1 cellular context compared by ENCODE assay signal in the genomic region with DNA sequence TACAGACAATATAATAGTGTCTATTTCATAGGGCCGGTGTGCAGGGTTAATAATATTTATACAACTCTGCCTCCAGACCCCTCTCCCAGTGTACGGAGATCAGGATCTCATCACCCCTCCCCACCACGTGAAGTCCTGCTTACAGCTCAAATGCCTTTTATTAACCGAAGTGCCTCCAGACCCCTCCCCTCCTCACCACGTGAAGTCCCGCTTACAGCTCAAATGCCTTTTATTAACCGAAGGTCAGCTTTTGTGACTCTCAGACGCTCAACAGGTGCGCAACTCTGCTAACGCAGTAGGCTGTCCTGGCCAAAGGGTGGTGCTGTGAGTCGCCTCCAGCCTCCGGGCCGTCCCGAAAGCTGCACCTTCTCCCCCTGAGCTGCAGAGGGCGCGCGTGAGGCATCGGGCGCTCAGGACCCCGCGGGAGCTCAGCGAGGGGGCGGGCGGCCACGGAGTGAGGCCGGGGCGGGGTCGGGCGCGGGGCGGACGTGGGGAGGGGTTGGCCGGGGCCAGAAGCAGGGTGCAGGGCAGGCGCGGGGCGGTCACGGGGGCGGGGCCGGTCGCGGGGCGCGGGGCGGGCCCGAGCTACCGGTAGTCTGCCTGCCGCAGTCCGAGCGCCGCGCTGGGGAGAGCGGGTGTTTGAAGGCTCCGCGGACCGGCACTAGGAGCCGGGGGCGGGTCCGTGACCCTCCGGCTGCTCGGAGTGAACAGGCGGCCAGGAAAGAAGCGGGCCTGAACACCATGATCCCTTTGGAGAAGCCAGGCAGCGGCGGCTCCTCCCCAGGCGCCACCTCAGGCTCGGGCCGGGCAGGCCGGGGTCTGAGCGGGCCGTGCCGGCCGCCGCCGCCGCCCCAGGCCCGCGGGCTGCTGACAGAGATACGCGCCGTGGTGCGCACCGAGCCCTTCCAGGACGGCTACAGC.
TF ChIP-seq lines count a peak whose summit lies in the region.

A gene (plus strand): TSS at position 606 of the 921 bp plus-strand sequence. CDS start 136 bp downstream, at position 742.

TF ChIP-seq in K562, 482 proteins besides CTCF, POLR2A, EP300 and RAD21 (continued from another document and continues in another):
- TF ChIP-seq, protein P1, sequence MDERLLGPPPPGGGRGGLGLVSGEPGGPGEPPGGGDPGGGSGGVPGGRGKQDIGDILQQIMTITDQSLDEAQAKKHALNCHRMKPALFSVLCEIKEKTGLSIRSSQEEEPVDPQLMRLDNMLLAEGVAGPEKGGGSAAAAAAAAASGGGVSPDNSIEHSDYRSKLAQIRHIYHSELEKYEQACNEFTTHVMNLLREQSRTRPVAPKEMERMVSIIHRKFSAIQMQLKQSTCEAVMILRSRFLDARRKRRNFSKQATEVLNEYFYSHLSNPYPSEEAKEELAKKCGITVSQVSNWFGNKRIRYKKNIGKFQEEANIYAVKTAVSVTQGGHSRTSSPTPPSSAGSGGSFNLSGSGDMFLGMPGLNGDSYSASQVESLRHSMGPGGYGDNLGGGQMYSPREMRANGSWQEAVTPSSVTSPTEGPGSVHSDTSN (CRISPR knock-in tag; IDR thresholded peaks at IDR 0.05; ENCODE audit: low read depth) = no peak
- TF ChIP-seq, protein P1 (tag; conservative IDR thresholded peaks at IDR 0.05; ENCODE audit: low read depth) = no peak
- TF ChIP-seq HIVEP1 (CRISPR knock-in tag; IDR thresholded peaks at IDR 0.05) = no peak
- TF ChIP-seq, protein P2, sequence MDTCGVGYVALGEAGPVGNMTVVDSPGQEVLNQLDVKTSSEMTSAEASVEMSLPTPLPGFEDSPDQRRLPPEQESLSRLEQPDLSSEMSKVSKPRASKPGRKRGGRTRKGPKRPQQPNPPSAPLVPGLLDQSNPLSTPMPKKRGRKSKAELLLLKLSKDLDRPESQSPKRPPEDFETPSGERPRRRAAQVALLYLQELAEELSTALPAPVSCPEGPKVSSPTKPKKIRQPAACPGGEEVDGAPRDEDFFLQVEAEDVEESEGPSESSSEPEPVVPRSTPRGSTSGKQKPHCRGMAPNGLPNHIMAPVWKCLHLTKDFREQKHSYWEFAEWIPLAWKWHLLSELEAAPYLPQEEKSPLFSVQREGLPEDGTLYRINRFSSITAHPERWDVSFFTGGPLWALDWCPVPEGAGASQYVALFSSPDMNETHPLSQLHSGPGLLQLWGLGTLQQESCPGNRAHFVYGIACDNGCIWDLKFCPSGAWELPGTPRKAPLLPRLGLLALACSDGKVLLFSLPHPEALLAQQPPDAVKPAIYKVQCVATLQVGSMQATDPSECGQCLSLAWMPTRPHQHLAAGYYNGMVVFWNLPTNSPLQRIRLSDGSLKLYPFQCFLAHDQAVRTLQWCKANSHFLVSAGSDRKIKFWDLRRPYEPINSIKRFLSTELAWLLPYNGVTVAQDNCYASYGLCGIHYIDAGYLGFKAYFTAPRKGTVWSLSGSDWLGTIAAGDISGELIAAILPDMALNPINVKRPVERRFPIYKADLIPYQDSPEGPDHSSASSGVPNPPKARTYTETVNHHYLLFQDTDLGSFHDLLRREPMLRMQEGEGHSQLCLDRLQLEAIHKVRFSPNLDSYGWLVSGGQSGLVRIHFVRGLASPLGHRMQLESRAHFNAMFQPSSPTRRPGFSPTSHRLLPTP (IDR thresholded peaks at IDR 0.05; ENCODE audit: borderline replicate concordance, extremely low read depth, insufficient read length) = no peak
- TF ChIP-seq, protein P3, sequence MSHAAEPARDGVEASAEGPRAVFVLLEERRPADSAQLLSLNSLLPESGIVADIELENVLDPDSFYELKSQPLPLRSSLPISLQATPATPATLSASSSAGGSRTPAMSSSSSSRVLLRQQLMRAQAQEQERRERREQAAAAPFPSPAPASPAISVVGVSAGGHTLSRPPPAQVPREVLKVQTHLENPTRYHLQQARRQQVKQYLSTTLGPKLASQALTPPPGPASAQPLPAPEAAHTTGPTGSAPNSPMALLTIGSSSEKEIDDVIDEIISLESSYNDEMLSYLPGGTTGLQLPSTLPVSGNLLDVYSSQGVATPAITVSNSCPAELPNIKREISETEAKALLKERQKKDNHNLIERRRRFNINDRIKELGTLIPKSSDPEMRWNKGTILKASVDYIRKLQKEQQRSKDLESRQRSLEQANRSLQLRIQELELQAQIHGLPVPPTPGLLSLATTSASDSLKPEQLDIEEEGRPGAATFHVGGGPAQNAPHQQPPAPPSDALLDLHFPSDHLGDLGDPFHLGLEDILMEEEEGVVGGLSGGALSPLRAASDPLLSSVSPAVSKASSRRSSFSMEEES (CRISPR knock-in tag; IDR thresholded peaks at IDR 0.05) = no peak
- no peak for TF ChIP-seq RFX1 (IDR thresholded peaks at IDR 0.05)
- no peak for TF ChIP-seq ZNF408 (CRISPR knock-in tag; IDR thresholded peaks at IDR 0.05; ENCODE audit: low read depth)
- TF ChIP-seq NFE2L1 (tag; IDR thresholded peaks at IDR 0.05; ENCODE audit: borderline replicate concordance, low read depth) = no peak
- TF ChIP-seq SLC30A9 (CRISPR knock-in tag; IDR thresholded peaks at IDR 0.05) = no peak
- no peak for TF ChIP-seq HDAC6 (IDR thresholded peaks at IDR 0.05; ENCODE audit: low read depth, low read length)
- TF ChIP-seq, protein P4, sequence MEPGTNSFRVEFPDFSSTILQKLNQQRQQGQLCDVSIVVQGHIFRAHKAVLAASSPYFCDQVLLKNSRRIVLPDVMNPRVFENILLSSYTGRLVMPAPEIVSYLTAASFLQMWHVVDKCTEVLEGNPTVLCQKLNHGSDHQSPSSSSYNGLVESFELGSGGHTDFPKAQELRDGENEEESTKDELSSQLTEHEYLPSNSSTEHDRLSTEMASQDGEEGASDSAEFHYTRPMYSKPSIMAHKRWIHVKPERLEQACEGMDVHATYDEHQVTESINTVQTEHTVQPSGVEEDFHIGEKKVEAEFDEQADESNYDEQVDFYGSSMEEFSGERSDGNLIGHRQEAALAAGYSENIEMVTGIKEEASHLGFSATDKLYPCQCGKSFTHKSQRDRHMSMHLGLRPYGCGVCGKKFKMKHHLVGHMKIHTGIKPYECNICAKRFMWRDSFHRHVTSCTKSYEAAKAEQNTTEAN (CRISPR knock-in tag; IDR thresholded peaks at IDR 0.05) = no peak
- TF ChIP-seq HDAC2 (IDR thresholded peaks at IDR 0.05) = no peak
- no peak for TF ChIP-seq FOXM1 (IDR thresholded peaks at IDR 0.05; ENCODE audit: low read depth)
- 0 out of 2 replicates have a peak, but pooled peaks have one; percentile 42 for TF ChIP-seq FOXM1 (CRISPR knock-in tag; IDR thresholded peaks at IDR 0.05; ENCODE audit: low read depth)
- TF ChIP-seq HMGN3 (IDR thresholded peaks at IDR 0.05; ENCODE audit: borderline replicate concordance, extremely low read depth, insufficient read length, low read depth, low read length) = peak; percentile 80
- no peak for TF ChIP-seq LARP7 (IDR thresholded peaks at IDR 0.05)
- no peak for TF ChIP-seq NR2C1 (IDR thresholded peaks at IDR 0.05)
- TF ChIP-seq NR2C1 (tag; IDR thresholded peaks at IDR 0.05) = no peak
- no peak for TF ChIP-seq SMARCE1 (IDR thresholded peaks at IDR 0.05)
- TF ChIP-seq ETV5 (CRISPR knock-in tag; IDR thresholded peaks at IDR 0.05; ENCODE audit: low read depth) = no peak
- TF ChIP-seq L3MBTL2 (IDR thresholded peaks at IDR 0.05) = no peak
- TF ChIP-seq, protein P5, sequence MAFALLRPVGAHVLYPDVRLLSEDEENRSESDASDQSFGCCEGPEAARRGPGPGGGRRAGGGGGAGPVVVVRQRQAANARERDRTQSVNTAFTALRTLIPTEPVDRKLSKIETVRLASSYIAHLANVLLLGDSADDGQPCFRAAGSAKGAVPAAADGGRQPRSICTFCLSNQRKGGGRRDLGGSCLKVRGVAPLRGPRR (CRISPR knock-in tag; IDR thresholded peaks at IDR 0.05) = no peak
- TF ChIP-seq, protein P6, sequence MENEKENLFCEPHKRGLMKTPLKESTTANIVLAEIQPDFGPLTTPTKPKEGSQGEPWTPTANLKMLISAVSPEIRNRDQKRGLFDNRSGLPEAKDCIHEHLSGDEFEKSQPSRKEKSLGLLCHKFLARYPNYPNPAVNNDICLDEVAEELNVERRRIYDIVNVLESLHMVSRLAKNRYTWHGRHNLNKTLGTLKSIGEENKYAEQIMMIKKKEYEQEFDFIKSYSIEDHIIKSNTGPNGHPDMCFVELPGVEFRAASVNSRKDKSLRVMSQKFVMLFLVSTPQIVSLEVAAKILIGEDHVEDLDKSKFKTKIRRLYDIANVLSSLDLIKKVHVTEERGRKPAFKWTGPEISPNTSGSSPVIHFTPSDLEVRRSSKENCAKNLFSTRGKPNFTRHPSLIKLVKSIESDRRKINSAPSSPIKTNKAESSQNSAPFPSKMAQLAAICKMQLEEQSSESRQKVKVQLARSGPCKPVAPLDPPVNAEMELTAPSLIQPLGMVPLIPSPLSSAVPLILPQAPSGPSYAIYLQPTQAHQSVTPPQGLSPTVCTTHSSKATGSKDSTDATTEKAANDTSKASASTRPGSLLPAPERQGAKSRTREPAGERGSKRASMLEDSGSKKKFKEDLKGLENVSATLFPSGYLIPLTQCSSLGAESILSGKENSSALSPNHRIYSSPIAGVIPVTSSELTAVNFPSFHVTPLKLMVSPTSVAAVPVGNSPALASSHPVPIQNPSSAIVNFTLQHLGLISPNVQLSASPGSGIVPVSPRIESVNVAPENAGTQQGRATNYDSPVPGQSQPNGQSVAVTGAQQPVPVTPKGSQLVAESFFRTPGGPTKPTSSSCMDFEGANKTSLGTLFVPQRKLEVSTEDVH (IDR thresholded peaks at IDR 0.05; ENCODE audit: low read depth, partially characterized antibody) = no peak
- TF ChIP-seq HLTF (IDR thresholded peaks at IDR 0.05) = no peak
- TF ChIP-seq, protein P7, sequence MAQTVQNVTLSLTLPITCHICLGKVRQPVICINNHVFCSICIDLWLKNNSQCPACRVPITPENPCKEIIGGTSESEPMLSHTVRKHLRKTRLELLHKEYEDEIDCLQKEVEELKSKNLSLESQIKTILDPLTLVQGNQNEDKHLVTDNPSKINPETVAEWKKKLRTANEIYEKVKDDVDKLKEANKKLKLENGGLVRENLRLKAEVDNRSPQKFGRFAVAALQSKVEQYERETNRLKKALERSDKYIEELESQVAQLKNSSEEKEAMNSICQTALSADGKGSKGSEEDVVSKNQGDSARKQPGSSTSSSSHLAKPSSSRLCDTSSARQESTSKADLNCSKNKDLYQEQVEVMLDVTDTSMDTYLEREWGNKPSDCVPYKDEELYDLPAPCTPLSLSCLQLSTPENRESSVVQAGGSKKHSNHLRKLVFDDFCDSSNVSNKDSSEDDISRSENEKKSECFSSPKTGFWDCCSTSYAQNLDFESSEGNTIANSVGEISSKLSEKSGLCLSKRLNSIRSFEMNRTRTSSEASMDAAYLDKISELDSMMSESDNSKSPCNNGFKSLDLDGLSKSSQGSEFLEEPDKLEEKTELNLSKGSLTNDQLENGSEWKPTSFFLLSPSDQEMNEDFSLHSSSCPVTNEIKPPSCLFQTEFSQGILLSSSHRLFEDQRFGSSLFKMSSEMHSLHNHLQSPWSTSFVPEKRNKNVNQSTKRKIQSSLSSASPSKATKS (CRISPR knock-in tag; IDR thresholded peaks at IDR 0.05) = no peak
- TF ChIP-seq ZNF436 (CRISPR knock-in tag; IDR thresholded peaks at IDR 0.05) = no peak
- peak; percentile 93 for TF ChIP-seq SP1 (CRISPR knock-in tag; IDR thresholded peaks at IDR 0.05)
- TF ChIP-seq, protein P8, sequence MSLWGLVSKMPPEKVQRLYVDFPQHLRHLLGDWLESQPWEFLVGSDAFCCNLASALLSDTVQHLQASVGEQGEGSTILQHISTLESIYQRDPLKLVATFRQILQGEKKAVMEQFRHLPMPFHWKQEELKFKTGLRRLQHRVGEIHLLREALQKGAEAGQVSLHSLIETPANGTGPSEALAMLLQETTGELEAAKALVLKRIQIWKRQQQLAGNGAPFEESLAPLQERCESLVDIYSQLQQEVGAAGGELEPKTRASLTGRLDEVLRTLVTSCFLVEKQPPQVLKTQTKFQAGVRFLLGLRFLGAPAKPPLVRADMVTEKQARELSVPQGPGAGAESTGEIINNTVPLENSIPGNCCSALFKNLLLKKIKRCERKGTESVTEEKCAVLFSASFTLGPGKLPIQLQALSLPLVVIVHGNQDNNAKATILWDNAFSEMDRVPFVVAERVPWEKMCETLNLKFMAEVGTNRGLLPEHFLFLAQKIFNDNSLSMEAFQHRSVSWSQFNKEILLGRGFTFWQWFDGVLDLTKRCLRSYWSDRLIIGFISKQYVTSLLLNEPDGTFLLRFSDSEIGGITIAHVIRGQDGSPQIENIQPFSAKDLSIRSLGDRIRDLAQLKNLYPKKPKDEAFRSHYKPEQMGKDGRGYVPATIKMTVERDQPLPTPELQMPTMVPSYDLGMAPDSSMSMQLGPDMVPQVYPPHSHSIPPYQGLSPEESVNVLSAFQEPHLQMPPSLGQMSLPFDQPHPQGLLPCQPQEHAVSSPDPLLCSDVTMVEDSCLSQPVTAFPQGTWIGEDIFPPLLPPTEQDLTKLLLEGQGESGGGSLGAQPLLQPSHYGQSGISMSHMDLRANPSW (CRISPR knock-in tag; IDR thresholded peaks at IDR 0.05) = no peak
- no peak for TF ChIP-seq GTF2A2 (tag; IDR thresholded peaks at IDR 0.05)
- no peak for TF ChIP-seq MAFK (IDR thresholded peaks at IDR 0.05; ENCODE audit: low read length)
- no peak for TF ChIP-seq FOXA3 (CRISPR knock-in tag; conservative IDR thresholded peaks at IDR 0.05 in 1 of 2, IDR thresholded peaks at IDR 0.05 in 1 of 2)
- TF ChIP-seq E2F3 (CRISPR knock-in tag; IDR thresholded peaks at IDR 0.05) = 0 out of 2 replicates have a peak, but pooled peaks have one; percentile 10
- TF ChIP-seq GABPB2 (CRISPR knock-in tag; conservative IDR thresholded peaks at IDR 0.05) = no peak
- TF ChIP-seq PURB (CRISPR knock-in tag; IDR thresholded peaks at IDR 0.05; ENCODE audit: low read depth) = no peak
- TF ChIP-seq KHSRP (IDR thresholded peaks at IDR 0.05) = no peak
- no peak for TF ChIP-seq RBM22 (IDR thresholded peaks at IDR 0.05; ENCODE audit: low read depth, low read length, poor library complexity, severe bottlenecking)
- TF ChIP-seq ERF (CRISPR knock-in tag; IDR thresholded peaks at IDR 0.05) = no peak
- peak in 1 of 2 experiments; percentile 42; a peak in 1 of 4 replicates for TF ChIP-seq RCOR1 (IDR thresholded peaks at IDR 0.05; ENCODE audit: borderline replicate concordance in 1 of 2, low read depth in 2 of 2, low read length in 2 of 2)
- no peak for TF ChIP-seq ZNF75A (CRISPR knock-in tag; IDR thresholded peaks at IDR 0.05)
- peak; percentile 78 to 81 for TF ChIP-seq NRF1 (conservative IDR thresholded peaks at IDR 0.05 in 1 of 2, IDR thresholded peaks at IDR 0.05 in 1 of 2)
- no peak for TF ChIP-seq ZNF134 (CRISPR knock-in tag; conservative IDR thresholded peaks at IDR 0.05)
- TF ChIP-seq, protein P9, sequence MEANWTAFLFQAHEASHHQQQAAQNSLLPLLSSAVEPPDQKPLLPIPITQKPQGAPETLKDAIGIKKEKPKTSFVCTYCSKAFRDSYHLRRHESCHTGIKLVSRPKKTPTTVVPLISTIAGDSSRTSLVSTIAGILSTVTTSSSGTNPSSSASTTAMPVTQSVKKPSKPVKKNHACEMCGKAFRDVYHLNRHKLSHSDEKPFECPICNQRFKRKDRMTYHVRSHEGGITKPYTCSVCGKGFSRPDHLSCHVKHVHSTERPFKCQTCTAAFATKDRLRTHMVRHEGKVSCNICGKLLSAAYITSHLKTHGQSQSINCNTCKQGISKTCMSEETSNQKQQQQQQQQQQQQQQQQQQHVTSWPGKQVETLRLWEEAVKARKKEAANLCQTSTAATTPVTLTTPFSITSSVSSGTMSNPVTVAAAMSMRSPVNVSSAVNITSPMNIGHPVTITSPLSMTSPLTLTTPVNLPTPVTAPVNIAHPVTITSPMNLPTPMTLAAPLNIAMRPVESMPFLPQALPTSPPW (CRISPR knock-in tag; IDR thresholded peaks at IDR 0.05) = peak; percentile 90
